17 cellular contexts compared by ENCODE assay signal in the genomic region with DNA sequence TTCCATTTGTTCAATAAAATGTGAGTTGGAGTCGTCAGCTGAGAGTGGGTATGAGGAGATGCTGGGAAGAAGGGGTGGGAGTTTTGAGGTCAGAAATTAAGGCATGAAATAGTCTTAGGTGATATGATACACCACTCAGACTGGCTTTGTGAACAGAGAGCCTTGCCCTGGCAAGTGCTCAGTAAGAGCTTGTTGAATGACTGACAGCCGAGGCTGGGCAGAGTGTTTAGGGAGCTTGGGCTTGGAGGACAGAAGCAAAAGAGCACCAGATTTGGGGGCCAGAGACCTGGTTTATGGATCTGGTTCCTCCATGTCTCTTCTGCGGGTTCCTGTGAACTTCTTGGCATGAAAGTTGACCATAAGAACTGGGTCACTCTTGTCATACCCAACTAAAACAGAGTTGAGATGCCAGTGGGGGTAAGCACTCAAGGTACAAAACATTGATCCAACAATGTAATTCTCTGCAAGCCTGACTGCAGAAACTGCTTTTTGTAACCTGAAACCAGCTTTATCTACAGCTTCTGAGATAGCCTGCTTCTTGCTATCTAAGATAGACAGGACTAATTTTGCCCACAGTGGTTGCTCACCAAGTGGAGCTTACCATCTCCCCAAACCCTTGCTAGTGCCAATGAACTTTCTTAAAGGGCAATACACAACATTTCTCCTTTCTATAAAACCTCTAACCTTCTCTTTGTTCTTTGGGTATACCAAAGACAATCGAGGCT.
"Had no signal": no experiment of that assay in that cellular context is flagged by ENCODE, and none has a peak within 500 bp of the region (broad histone marks: within the 10 kb centered on the region; RNA-seq: fewer than 3 reads in every experiment).

No MANE protein-coding gene starts in this region.

- H3K27me3 Mint-ChIP-seq: activated B cell treated with CpG ODN at 0.5 μM for 24 hours; activated T-helper 17 cell treated with anti-CD3 and anti-CD28 coated beads, Interleukin-2, amount 50 U/mL, for 72 hours had no signal

- H3K4me1 ChIP-seq: uterus had no signal

- H3K27me3 ChIP-seq: esophagus muscularis mucosa, thyroid gland, uterus had no signal

- H3K9me3 ChIP-seq: thyroid gland had no signal

- H3K4me3 Mint-ChIP-seq: activated B cell treated with CpG ODN at 0.5 μM for 24 hours; activated CD4-positive, alpha-beta T cell treated with anti-CD3 and anti-CD28 coated beads, Interleukin-2, amount 10 ng/mL, durations not matched to agents 7 days and 5 days; activated T-helper 17 cell treated with anti-CD3 and anti-CD28 coated beads, Interleukin-2, amount 50 U/mL, for 72 hours; immature natural killer cell; naive thymus-derived CD4-positive, alpha-beta T cell had no signal

- H3K27ac ChIP-seq: esophagus muscularis mucosa, thyroid gland, uterus had no signal

- H3K27ac Mint-ChIP-seq: activated B cell treated with CpG ODN at 0.5 μM for 24 hours; activated CD4-positive, alpha-beta T cell treated with anti-CD3 and anti-CD28 coated beads, Interleukin-2, amount 10 ng/mL, durations not matched to agents 7 days and 5 days; immature natural killer cell had no signal

- H3K36me3 ChIP-seq: esophagus muscularis mucosa, thyroid gland, uterus had no signal

- FAIRE-seq: small intestine had no signal

- H3K4me3 ChIP-seq: esophagus muscularis mucosa, lung, thyroid gland, uterus had no signal

- DNase-seq: activated B cell treated with CpG ODN at 0.5 μM for 24 hours; activated CD4-positive, alpha-beta T cell treated with anti-CD3 and anti-CD28 coated beads, Interleukin-2, amount 10 ng/mL, durations not matched to agents 7 days and 5 days; activated naive CD4-positive, alpha-beta T cell treated with anti-CD3 and anti-CD28 coated beads, Interleukin-2, amount 50 U/mL, for 16 hours; activated T-cell treated with anti-CD3 and anti-CD28 coated beads for 4 hours; amygdala; foreskin fibroblast; immature natural killer cell; left colon; naive thymus-derived CD4-positive, alpha-beta T cell; right cardiac atrium; small intestine; T1000; thyroid gland; uterus had no signal
